Comparison of ENCODE assay signal across 1 cellular context in the genomic region with DNA sequence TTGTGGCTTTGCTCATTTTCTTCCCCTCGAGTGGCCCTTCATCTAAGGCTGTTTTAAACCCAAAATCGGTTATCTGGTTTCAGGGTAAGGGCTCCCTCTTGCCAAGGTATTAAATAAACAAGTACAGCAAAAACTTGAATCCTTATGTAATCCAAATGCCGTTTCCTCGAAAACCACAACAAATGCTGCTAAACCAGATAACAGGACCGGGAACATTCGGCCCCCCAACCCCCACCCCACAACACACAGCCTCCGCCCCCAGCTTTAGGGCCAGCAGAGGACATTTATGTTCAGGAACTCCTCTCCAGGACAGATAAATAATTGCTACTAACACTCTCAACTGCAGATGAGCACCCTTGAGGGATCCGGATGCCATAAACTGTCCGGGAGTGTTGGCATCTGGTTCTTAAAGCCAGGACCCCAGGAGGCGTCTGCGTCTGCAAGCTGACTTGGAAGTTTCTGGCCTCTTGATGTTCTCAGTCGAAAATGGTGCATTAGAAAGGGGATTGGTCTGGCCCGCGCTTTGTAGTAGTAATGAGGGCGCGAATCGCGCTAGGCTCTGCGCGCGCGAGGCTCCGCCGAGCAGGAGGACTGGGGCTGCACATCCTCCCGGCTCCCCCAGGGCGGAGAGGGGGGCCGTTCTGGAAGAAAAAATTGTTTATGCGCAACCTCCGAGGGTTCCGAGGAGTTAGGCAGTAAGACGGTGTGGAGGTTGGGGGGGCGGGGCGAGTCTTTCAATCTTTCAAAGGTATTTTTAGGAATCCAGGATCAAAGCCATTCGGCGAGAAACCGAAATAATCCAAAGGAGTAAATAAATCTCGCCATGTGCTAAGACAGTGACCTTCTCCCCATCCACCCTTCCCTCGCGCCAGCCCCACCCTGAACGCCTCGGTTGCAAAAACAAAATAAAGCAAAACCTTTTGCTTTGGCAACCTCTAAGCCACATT.
TF ChIP-seq lines count a peak whose summit lies in the region.

No MANE protein-coding gene starts in this region.

TF ChIP-seq in HepG2, 621 proteins besides CTCF, POLR2A, EP300 and RAD21 (continued from another document and continues in another):
- TF ChIP-seq, protein P1, sequence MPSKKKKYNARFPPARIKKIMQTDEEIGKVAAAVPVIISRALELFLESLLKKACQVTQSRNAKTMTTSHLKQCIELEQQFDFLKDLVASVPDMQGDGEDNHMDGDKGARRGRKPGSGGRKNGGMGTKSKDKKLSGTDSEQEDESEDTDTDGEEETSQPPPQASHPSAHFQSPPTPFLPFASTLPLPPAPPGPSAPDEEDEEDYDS (CRISPR knock-in tag; IDR thresholded peaks at IDR 0.05): no peak
- TF ChIP-seq ZNF788 (CRISPR knock-in tag; IDR thresholded peaks at IDR 0.05; ENCODE audit: borderline replicate concordance): no peak
- TF ChIP-seq, protein P2, sequence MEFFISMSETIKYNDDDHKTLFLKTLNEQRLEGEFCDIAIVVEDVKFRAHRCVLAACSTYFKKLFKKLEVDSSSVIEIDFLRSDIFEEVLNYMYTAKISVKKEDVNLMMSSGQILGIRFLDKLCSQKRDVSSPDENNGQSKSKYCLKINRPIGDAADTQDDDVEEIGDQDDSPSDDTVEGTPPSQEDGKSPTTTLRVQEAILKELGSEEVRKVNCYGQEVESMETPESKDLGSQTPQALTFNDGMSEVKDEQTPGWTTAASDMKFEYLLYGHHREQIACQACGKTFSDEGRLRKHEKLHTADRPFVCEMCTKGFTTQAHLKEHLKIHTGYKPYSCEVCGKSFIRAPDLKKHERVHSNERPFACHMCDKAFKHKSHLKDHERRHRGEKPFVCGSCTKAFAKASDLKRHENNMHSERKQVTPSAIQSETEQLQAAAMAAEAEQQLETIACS (CRISPR knock-in tag; IDR thresholded peaks at IDR 0.05): no peak
- TF ChIP-seq ZNF670 (CRISPR knock-in tag; IDR thresholded peaks at IDR 0.05; ENCODE audit: borderline replicate concordance): no peak
- peak; percentile 44; the same call in 1 of the 2 replicates for TF ChIP-seq ZFP90 (CRISPR knock-in tag; IDR thresholded peaks at IDR 0.05; ENCODE audit: borderline replicate concordance)
- TF ChIP-seq ZBTB21 (CRISPR knock-in tag; IDR thresholded peaks at IDR 0.05): no peak
- TF ChIP-seq SNAPC2 (CRISPR knock-in tag; IDR thresholded peaks at IDR 0.05): 0 out of 2 replicates have a peak, but pooled peaks have one; percentile 60
- no peak for TF ChIP-seq MLLT10 (CRISPR knock-in tag; IDR thresholded peaks at IDR 0.05)
- TF ChIP-seq ZNF709 (CRISPR knock-in tag; IDR thresholded peaks at IDR 0.05): peak; percentile 33; the same call in 1 of the 2 replicates
- 0 out of 2 replicates have a peak, but pooled peaks have one; percentile 15 for TF ChIP-seq HOXA3 (CRISPR knock-in tag; IDR thresholded peaks at IDR 0.05)
- TF ChIP-seq CCAR2 (optimal IDR thresholded peaks at IDR 0.05; ENCODE audit: low read depth, low read length): peak; percentile 65
- TF ChIP-seq SSRP1 (CRISPR knock-in tag; IDR thresholded peaks at IDR 0.05): no peak
- TF ChIP-seq ZC3H13 (CRISPR knock-in tag; IDR thresholded peaks at IDR 0.05): no peak
- no peak for TF ChIP-seq PCBP1 (IDR thresholded peaks at IDR 0.05; ENCODE audit: borderline replicate concordance, low read depth, low read length)
- no peak for TF ChIP-seq ZNF260 (CRISPR knock-in tag; IDR thresholded peaks at IDR 0.05; ENCODE audit: borderline replicate concordance, low read depth)
- no peak for TF ChIP-seq ZNF619 (CRISPR knock-in tag; IDR thresholded peaks at IDR 0.05)
- 0 out of 2 replicates have a peak, but pooled peaks have one; percentile 23 for TF ChIP-seq FOXJ3 (CRISPR knock-in tag; IDR thresholded peaks at IDR 0.05; ENCODE audit: borderline replicate concordance)
- TF ChIP-seq HCFC1 (IDR thresholded peaks at IDR 0.05; ENCODE audit: low read depth, low read length): no peak
- no peak for TF ChIP-seq MAFG (CRISPR knock-in tag; IDR thresholded peaks at IDR 0.05)
- TF ChIP-seq ARHGAP35 (CRISPR knock-in tag; IDR thresholded peaks at IDR 0.05; ENCODE audit: borderline replicate concordance): no peak
- no peak for TF ChIP-seq FOXC1 (CRISPR knock-in tag; IDR thresholded peaks at IDR 0.05; ENCODE audit: borderline replicate concordance)
- no peak; the same call in 1 of the 2 replicates for TF ChIP-seq KDM2A (CRISPR knock-in tag; IDR thresholded peaks at IDR 0.05; ENCODE audit: borderline replicate concordance, low read depth)
- TF ChIP-seq, protein P3, sequence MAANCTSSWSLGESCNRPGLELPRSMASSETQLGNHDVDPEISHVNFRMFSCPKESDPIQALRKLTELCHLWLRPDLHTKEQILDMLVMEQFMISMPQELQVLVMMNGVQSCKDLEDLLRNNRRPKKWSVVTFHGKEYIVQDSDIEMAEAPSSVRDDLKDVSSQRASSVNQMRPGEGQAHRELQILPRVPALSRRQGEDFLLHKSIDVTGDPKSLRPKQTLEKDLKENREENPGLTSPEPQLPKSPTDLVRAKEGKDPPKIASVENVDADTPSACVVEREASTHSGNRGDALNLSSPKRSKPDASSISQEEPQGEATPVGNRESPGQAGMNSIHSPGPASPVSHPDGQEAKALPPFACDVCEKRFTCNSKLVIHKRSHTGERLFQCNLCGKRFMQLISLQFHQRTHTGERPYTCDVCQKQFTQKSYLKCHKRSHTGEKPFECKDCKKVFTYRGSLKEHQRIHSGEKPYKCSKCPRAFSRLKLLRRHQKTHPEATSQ (CRISPR knock-in tag; IDR thresholded peaks at IDR 0.05; ENCODE audit: borderline replicate concordance): 0 out of 2 replicates have a peak, but pooled peaks have one; percentile 20
- TF ChIP-seq ZNF530 (CRISPR knock-in tag; IDR thresholded peaks at IDR 0.05; ENCODE audit: low read depth): no peak
- no peak for TF ChIP-seq RORA (CRISPR knock-in tag; IDR thresholded peaks at IDR 0.05)
- TF ChIP-seq ZBTB3 (CRISPR knock-in tag; IDR thresholded peaks at IDR 0.05; ENCODE audit: borderline replicate concordance, low read depth): no peak
- TF ChIP-seq PTBP1 (IDR thresholded peaks at IDR 0.05; ENCODE audit: low read depth, low read length, poor library complexity, severe bottlenecking): no peak
- TF ChIP-seq, protein P4, sequence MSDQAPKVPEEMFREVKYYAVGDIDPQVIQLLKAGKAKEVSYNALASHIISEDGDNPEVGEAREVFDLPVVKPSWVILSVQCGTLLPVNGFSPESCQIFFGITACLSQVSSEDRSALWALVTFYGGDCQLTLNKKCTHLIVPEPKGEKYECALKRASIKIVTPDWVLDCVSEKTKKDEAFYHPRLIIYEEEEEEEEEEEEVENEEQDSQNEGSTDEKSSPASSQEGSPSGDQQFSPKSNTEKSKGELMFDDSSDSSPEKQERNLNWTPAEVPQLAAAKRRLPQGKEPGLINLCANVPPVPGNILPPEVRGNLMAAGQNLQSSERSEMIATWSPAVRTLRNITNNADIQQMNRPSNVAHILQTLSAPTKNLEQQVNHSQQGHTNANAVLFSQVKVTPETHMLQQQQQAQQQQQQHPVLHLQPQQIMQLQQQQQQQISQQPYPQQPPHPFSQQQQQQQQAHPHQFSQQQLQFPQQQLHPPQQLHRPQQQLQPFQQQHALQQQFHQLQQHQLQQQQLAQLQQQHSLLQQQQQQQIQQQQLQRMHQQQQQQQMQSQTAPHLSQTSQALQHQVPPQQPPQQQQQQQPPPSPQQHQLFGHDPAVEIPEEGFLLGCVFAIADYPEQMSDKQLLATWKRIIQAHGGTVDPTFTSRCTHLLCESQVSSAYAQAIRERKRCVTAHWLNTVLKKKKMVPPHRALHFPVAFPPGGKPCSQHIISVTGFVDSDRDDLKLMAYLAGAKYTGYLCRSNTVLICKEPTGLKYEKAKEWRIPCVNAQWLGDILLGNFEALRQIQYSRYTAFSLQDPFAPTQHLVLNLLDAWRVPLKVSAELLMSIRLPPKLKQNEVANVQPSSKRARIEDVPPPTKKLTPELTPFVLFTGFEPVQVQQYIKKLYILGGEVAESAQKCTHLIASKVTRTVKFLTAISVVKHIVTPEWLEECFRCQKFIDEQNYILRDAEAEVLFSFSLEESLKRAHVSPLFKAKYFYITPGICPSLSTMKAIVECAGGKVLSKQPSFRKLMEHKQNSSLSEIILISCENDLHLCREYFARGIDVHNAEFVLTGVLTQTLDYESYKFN (CRISPR knock-in tag; conservative IDR thresholded peaks at IDR 0.05): no peak; the same call in 1 of the 2 replicates
- TF ChIP-seq, protein P5, sequence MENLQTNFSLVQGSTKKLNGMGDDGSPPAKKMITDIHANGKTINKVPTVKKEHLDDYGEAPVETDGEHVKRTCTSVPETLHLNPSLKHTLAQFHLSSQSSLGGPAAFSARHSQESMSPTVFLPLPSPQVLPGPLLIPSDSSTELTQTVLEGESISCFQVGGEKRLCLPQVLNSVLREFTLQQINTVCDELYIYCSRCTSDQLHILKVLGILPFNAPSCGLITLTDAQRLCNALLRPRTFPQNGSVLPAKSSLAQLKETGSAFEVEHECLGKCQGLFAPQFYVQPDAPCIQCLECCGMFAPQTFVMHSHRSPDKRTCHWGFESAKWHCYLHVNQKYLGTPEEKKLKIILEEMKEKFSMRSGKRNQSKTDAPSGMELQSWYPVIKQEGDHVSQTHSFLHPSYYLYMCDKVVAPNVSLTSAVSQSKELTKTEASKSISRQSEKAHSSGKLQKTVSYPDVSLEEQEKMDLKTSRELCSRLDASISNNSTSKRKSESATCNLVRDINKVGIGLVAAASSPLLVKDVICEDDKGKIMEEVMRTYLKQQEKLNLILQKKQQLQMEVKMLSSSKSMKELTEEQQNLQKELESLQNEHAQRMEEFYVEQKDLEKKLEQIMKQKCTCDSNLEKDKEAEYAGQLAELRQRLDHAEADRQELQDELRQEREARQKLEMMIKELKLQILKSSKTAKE (CRISPR knock-in tag; IDR thresholded peaks at IDR 0.05; ENCODE audit: borderline replicate concordance): peak; percentile 50; the same call in 1 of the 2 replicates
- TF ChIP-seq, protein P6, sequence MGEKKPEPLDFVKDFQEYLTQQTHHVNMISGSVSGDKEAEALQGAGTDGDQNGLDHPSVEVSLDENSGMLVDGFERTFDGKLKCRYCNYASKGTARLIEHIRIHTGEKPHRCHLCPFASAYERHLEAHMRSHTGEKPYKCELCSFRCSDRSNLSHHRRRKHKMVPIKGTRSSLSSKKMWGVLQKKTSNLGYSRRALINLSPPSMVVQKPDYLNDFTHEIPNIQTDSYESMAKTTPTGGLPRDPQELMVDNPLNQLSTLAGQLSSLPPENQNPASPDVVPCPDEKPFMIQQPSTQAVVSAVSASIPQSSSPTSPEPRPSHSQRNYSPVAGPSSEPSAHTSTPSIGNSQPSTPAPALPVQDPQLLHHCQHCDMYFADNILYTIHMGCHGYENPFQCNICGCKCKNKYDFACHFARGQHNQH (CRISPR knock-in tag; IDR thresholded peaks at IDR 0.05): no peak
- TF ChIP-seq, protein P7, sequence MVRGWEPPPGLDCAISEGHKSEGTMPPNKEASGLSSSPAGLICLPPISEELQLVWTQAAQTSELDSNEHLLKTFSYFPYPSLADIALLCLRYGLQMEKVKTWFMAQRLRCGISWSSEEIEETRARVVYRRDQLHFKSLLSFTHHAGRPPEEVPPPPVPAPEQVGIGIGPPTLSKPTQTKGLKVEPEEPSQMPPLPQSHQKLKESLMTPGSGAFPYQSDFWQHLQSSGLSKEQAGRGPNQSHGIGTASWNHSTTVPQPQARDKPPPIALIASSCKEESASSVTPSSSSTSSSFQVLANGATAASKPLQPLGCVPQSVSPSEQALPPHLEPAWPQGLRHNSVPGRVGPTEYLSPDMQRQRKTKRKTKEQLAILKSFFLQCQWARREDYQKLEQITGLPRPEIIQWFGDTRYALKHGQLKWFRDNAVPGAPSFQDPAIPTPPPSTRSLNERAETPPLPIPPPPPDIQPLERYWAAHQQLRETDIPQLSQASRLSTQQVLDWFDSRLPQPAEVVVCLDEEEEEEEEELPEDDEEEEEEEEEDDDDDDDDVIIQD (CRISPR knock-in tag; IDR thresholded peaks at IDR 0.05; ENCODE audit: low read depth): no peak
- no peak for TF ChIP-seq IKZF1 (IDR thresholded peaks at IDR 0.05)
- no peak for TF ChIP-seq ZNF569 (CRISPR knock-in tag; IDR thresholded peaks at IDR 0.05; ENCODE audit: borderline replicate concordance)
- TF ChIP-seq FOXP1 (IDR thresholded peaks at IDR 0.05): no peak
- peak; percentile 47; the same call in 1 of the 2 replicates for TF ChIP-seq FOXP1 (CRISPR knock-in tag; IDR thresholded peaks at IDR 0.05)
- TF ChIP-seq, protein P8, sequence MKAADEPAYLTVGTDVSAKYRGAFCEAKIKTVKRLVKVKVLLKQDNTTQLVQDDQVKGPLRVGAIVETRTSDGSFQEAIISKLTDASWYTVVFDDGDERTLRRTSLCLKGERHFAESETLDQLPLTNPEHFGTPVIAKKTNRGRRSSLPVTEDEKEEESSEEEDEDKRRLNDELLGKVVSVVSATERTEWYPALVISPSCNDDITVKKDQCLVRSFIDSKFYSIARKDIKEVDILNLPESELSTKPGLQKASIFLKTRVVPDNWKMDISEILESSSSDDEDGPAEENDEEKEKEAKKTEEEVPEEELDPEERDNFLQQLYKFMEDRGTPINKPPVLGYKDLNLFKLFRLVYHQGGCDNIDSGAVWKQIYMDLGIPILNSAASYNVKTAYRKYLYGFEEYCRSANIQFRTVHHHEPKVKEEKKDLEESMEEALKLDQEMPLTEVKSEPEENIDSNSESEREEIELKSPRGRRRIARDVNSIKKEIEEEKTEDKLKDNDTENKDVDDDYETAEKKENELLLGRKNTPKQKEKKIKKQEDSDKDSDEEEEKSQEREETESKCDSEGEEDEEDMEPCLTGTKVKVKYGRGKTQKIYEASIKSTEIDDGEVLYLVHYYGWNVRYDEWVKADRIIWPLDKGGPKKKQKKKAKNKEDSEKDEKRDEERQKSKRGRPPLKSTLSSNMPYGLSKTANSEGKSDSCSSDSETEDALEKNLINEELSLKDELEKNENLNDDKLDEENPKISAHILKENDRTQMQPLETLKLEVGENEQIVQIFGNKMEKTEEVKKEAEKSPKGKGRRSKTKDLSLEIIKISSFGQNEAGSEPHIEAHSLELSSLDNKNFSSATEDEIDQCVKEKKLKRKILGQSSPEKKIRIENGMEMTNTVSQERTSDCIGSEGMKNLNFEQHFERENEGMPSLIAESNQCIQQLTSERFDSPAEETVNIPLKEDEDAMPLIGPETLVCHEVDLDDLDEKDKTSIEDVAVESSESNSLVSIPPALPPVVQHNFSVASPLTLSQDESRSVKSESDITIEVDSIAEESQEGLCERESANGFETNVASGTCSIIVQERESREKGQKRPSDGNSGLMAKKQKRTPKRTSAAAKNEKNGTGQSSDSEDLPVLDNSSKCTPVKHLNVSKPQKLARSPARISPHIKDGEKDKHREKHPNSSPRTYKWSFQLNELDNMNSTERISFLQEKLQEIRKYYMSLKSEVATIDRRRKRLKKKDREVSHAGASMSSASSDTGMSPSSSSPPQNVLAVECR (CRISPR knock-in tag; IDR thresholded peaks at IDR 0.05; ENCODE audit: borderline replicate concordance): no peak
- TF ChIP-seq MTF1 (CRISPR knock-in tag; IDR thresholded peaks at IDR 0.05): no peak
- TF ChIP-seq, protein P9, sequence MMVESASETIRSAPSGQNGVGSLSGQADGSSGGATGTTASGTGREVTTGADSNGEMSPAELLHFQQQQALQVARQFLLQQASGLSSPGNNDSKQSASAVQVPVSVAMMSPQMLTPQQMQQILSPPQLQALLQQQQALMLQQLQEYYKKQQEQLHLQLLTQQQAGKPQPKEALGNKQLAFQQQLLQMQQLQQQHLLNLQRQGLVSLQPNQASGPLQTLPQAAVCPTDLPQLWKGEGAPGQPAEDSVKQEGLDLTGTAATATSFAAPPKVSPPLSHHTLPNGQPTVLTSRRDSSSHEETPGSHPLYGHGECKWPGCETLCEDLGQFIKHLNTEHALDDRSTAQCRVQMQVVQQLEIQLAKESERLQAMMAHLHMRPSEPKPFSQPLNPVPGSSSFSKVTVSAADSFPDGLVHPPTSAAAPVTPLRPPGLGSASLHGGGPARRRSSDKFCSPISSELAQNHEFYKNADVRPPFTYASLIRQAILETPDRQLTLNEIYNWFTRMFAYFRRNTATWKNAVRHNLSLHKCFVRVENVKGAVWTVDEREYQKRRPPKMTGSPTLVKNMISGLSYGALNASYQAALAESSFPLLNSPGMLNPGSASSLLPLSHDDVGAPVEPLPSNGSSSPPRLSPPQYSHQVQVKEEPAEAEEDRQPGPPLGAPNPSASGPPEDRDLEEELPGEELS (CRISPR knock-in tag; IDR thresholded peaks at IDR 0.05): peak; percentile 3; the same call in 1 of the 2 replicates
